In genomic region chr3:28218071-28218916, GRCh38 we compare ENCODE assay signal across 21 cellular contexts. TPM values are rescaled to one million over a fixed set of nuclear protein-coding genes. Genes with fewer than 3 reads are reported as not detected.
DNase-seq lines count a peak whose midpoint lies in the region; ATAC-seq and TF ChIP-seq lines count a peak whose summit lies in the region.
"Had no signal": no experiment of that assay in that cellular context is flagged by ENCODE, and none has a peak within 500 bp of the region (broad histone marks: within the 10 kb centered on the region; RNA-seq: fewer than 3 reads in every experiment).

No MANE protein-coding gene starts in this region.

- no peak overlapping the region for H3K27ac Mint-ChIP-seq in activated naive CD4-positive, alpha-beta T cell treated with anti-CD3 and anti-CD28 coated beads, Interleukin-2, amount 50 U/mL, for 72 hours
- H3K27ac Mint-ChIP-seq: CD4-positive, CD25-positive, alpha-beta regulatory T cell had no signal

- H3K36me3 Mint-ChIP-seq in activated naive CD4-positive, alpha-beta T cell treated with anti-CD3 and anti-CD28 coated beads, Interleukin-2, amount 50 U/mL, for 72 hours, result peaks cover 36 to 53% of the 10 kb centered on the region in 2 donors

- no peak for TF ChIP-seq CTCF in omental fat pad (IDR thresholded peaks at IDR 0.05)

- DNase-seq in activated naive CD4-positive, alpha-beta T cell treated with anti-CD3 and anti-CD28 coated beads, Interleukin-2, amount 50 U/mL, for 72 hours (ENCODE audit: low spot score in 2 of 2), result no peak
- no peak for DNase-seq in activated naive CD4-positive, alpha-beta T cell (lab: John Stamatoyannopoulos, UW)
- no peak for DNase-seq in omental fat pad (ENCODE audit: low spot score)
- no peak for DNase-seq in DMS53 treated with DMSO at 0.1 percent for 48 hours (lab: John Stamatoyannopoulos, UW; ENCODE audit: unreplicated experiment)
- DNase-seq in NCI-H2029 treated with DMSO at 0.1 percent for 48 hours (lab: John Stamatoyannopoulos, UW), result no peak
- DNase-seq: activated CD4-positive, alpha-beta T cell treated with anti-CD3 and anti-CD28 coated beads, Interleukin-2, amount 50 U/mL, for 4 hours; brain microvascular endothelial cell; DMS153; esophagus squamous epithelium; NCI-H1105; NCI-H2081 treated with DMSO at 0.1 percent for 48 hours; NCI-H446 treated with DMSO at 0.1 percent for 48 hours; NK-92 treated with Interleukin-12 subunit alpha and Interleukin-12 subunit beta, amount 100 ng/mL, for 24 hours; SJCRH30; stimulated activated CD4-positive, alpha-beta T cell treated with anti-CD3 and anti-CD28 coated beads, Interleukin-12 subunit alpha, Interleukin-12 subunit beta, amount 100 ng/mL, for 4 hours; stimulated activated CD8-positive, alpha-beta memory T cell treated with anti-CD3 and anti-CD28 coated beads, Interleukin-4, amount 100 ng/mL, for 48 hours had no signal

- ATAC-seq in activated naive CD4-positive, alpha-beta T cell treated with anti-CD3 and anti-CD28 coated beads, Interleukin-2, amount 50 U/mL, for 72 hours, result peak; percentile 36 to 89
- ATAC-seq in GM21390 (IDR thresholded peaks at IDR 0.05; ENCODE audit: unreplicated experiment) (peak; percentile 78), HG03565 (IDR thresholded peaks at IDR 0.05; ENCODE audit: unreplicated experiment) (peak; percentile 20), omental fat pad (ENCODE audit: low FRiP score) (no peak), HG03460 (IDR thresholded peaks at IDR 0.05; ENCODE audit: unreplicated experiment) (no peak)
- ATAC-seq: Panc1 had no signal

- peaks cover 36 to 43% of the 10 kb centered on the region in 2 donors for H3K9me3 Mint-ChIP-seq in activated naive CD4-positive, alpha-beta T cell treated with anti-CD3 and anti-CD28 coated beads, Interleukin-2, amount 50 U/mL, for 72 hours

RNA-seq across cellular contexts. Expression of gene CMC1, which starts 23.1 kb away (rescaled TPM):
- 10 to 100 TPM; 20.7 to 26.8 TPM for total RNA-seq in activated naive CD4-positive, alpha-beta T cell treated with anti-CD3 and anti-CD28 coated beads, Interleukin-2, amount 50 U/mL, for 72 hours
- 10 to 100 TPM in 2 of 4 donors, 1 to 10 TPM in 2; 6.0 to 15.8 (median 10.1) TPM for total RNA-seq in omental fat pad

Comparison
In these comparisons a context has a peak if more than half of its experiments do, and no peak if none do; other contexts are left out.
1. ATAC-seq: peak in activated naive CD4-positive, alpha-beta T cell treated with anti-CD3 and anti-CD28 coated beads, Interleukin-2, amount 50 U/mL, for 72 hours (2 of 2), GM21390 (single experiment) and HG03565 (single experiment); none in omental fat pad (single experiment) and HG03460 (single experiment).